ENCODE assay signal across 20 cellular contexts in genomic region chr2:1517786-1518500, GRCh38.
A peak's percentile ranks its signal among the peaks of the same experiment; 100 is the strongest.
DNase-seq lines count a peak whose midpoint lies in the region; ATAC-seq, FAIRE-seq and TF ChIP-seq lines count a peak whose summit lies in the region.
"Had no signal": no experiment of that assay in that cellular context is flagged by ENCODE, and none has a peak within 500 bp of the region (broad histone marks: within the 10 kb centered on the region; RNA-seq: fewer than 3 reads in every experiment).

No MANE protein-coding gene starts in this region.

- 76 to 84% (median 80%) methylated on average over 6 of the region's 6 CpGs for WGBS in small intestine, 3 donors

- no peaks in the 10 kb centered on the region for H4K20me1 ChIP-seq in PC-3 (ENCODE audit: low read length)

- H3K4me3 Mint-ChIP-seq in activated CD8-positive, alpha-beta memory T cell treated with anti-CD3 and anti-CD28 coated beads, Interleukin-2, amount 10 ng/mL, durations not matched to agents 7 days and 5 days = no peak overlapping the region
- peak overlapping the region; percentile 34 to 71 (median 52) for H3K4me3 Mint-ChIP-seq in CD4-positive, alpha-beta memory T cell
- no peak overlapping the region for H3K4me3 Mint-ChIP-seq in activated CD4-positive, alpha-beta memory T cell treated with anti-CD3 and anti-CD28 coated beads for 36 hours
- H3K4me3 Mint-ChIP-seq in naive B cell = peak overlapping the region in 2 of 8 donors; percentile 5 to 61
- H3K4me3 Mint-ChIP-seq: activated B cell treated with CpG ODN at 0.5 μM for 24 hours had no signal

- no peak for ATAC-seq in activated CD8-positive, alpha-beta memory T cell treated with anti-CD3 and anti-CD28 coated beads, Interleukin-2, amount 10 ng/mL, durations not matched to agents 7 days and 5 days
- ATAC-seq in naive B cell (ENCODE audit: low read depth in 2 of 2) (peak in 1 of 2 donors; percentile 2), PC-3 (no peak)
- ATAC-seq: upper lobe of right lung had no signal

- H3F3A ChIP-seq in PC-3 (ENCODE audit: low read length, unreplicated experiment) = no peaks in the 10 kb centered on the region

- H3K4me2 ChIP-seq in PC-3 (ENCODE audit: low read length) = no peak overlapping the region

- no peaks in the 10 kb centered on the region for H3K27me3 ChIP-seq in CD4-positive, alpha-beta memory T cell (ENCODE audit: insufficient read depth, low read length)
- H3K27me3 ChIP-seq in PC-3 (ENCODE audit: low read length) (peaks cover 36% of the 10 kb centered on the region), small intestine (ENCODE audit: control insufficient read depth in 2 of 2, insufficient read depth in 2 of 2, low read length in 2 of 2) (no peaks in the 10 kb centered on the region)
- H3K27me3 ChIP-seq: right atrium auricular region, upper lobe of right lung had no signal

- no peaks in the 10 kb centered on the region for H3K79me2 ChIP-seq in PC-3 (ENCODE audit: low read length)

- H2AFZ ChIP-seq in PC-3 (ENCODE audit: low read length) = no peak overlapping the region

- no peak overlapping the region for H3K9ac ChIP-seq in PC-3 (ENCODE audit: low read length)

- H3K36me3 ChIP-seq in CD4-positive, alpha-beta memory T cell (ENCODE audit: insufficient read depth, low read length) = no peaks in the 10 kb centered on the region
- H3K36me3 ChIP-seq in PC-3 (ENCODE audit: low read depth, low read length) = no peaks in the 10 kb centered on the region
- H3K36me3 ChIP-seq in small intestine (ENCODE audit: control insufficient read depth in 2 of 2, insufficient read depth in 2 of 2, low read length in 2 of 2) = no peaks in the 10 kb centered on the region
- H3K36me3 ChIP-seq: right atrium auricular region, upper lobe of right lung had no signal

- peak overlapping the region in 1 of 2 donors; percentile 14 for H3K4me3 ChIP-seq in CD4-positive, alpha-beta memory T cell (ENCODE audit: low read length in 2 of 2)
- H3K4me3 ChIP-seq in PC-3 (ENCODE audit: low read length) = no peak overlapping the region
- H3K4me3 ChIP-seq in small intestine (ENCODE audit: low read depth in 1 of 2, low read length in 2 of 2) = no peak overlapping the region
- H3K4me3 ChIP-seq: esophagus muscularis mucosa, right atrium auricular region, upper lobe of right lung had no signal

- H3K36me3 Mint-ChIP-seq in activated CD8-positive, alpha-beta memory T cell treated with anti-CD3 and anti-CD28 coated beads, Interleukin-2, amount 10 ng/mL, durations not matched to agents 7 days and 5 days = no peaks in the 10 kb centered on the region
- no peaks in the 10 kb centered on the region for H3K36me3 Mint-ChIP-seq in CD4-positive, alpha-beta memory T cell
- H3K36me3 Mint-ChIP-seq in activated CD4-positive, alpha-beta memory T cell treated with anti-CD3 and anti-CD28 coated beads for 36 hours = no peaks in the 10 kb centered on the region
- no peaks in the 10 kb centered on the region for H3K36me3 Mint-ChIP-seq in naive B cell

- no peaks in the 10 kb centered on the region for H3K9me2 ChIP-seq in PC-3 (replicated peaks; ENCODE audit: low read length)

- H3K4me1 ChIP-seq in CD4-positive, alpha-beta memory T cell (ENCODE audit: insufficient read depth, low read length) = peaks cover 34% of the 10 kb centered on the region
- H3K4me1 ChIP-seq in PC-3 (ENCODE audit: insufficient read depth, low read length) = no peaks in the 10 kb centered on the region
- peaks cover 0 to 4% of the 10 kb centered on the region in 2 donors for H3K4me1 ChIP-seq in small intestine (ENCODE audit: control insufficient read depth in 2 of 2, insufficient read depth in 1 of 2, low read depth in 1 of 2, low read length in 1 of 2)
- H3K4me1 ChIP-seq: Caco-2, upper lobe of right lung had no signal

- FAIRE-seq in small intestine (lab: Jason Lieb, UNC) = no peak

- no TSS peak for BruUV-seq in PC-3 (replicated peaks; lab: Mats Ljungman, UMichigan)

- no peaks in the 10 kb centered on the region for H3K27me3 Mint-ChIP-seq in activated CD8-positive, alpha-beta memory T cell treated with anti-CD3 and anti-CD28 coated beads, Interleukin-2, amount 10 ng/mL, durations not matched to agents 7 days and 5 days
- no peaks in the 10 kb centered on the region for H3K27me3 Mint-ChIP-seq in CD4-positive, alpha-beta memory T cell
- no peaks in the 10 kb centered on the region for H3K27me3 Mint-ChIP-seq in activated CD4-positive, alpha-beta memory T cell treated with anti-CD3 and anti-CD28 coated beads for 36 hours
- no peaks in the 10 kb centered on the region for H3K27me3 Mint-ChIP-seq in naive B cell
- H3K27me3 Mint-ChIP-seq: activated B cell treated with CpG ODN at 0.5 μM for 24 hours had no signal

- no peaks in the 10 kb centered on the region for H3K9me3 ChIP-seq in CD4-positive, alpha-beta memory T cell (ENCODE audit: control insufficient read depth in 1 of 2, low read length in 2 of 2)
- H3K9me3 ChIP-seq in PC-3 (ENCODE audit: low read length) (no peaks in the 10 kb centered on the region), small intestine (ENCODE audit: control insufficient read depth, low read depth) (no peaks in the 10 kb centered on the region)
- H3K9me3 ChIP-seq: Caco-2, esophagus muscularis mucosa, right atrium auricular region, upper lobe of right lung had no signal

- no peak for DNase-seq in activated CD8-positive, alpha-beta memory T cell treated with anti-CD3 and anti-CD28 coated beads, Interleukin-2, amount 10 ng/mL, durations not matched to agents 7 days and 5 days
- DNase-seq in activated CD8-positive, alpha-beta memory T cell treated with anti-CD3 and anti-CD28 coated beads, Interleukin-2, amount 50 U/mL, for 4 hours = no peak
- DNase-seq in CD4-positive, alpha-beta memory T cell = no peak
- DNase-seq in activated CD4-positive, alpha-beta memory T cell treated with anti-CD3 and anti-CD28 coated beads for 36 hours = no peak
- no peak for DNase-seq in naive B cell
- no peak for DNase-seq in iPS-NIHi11 (ENCODE audit: low spot score)
- no peak for DNase-seq in PC-3
- no peak for DNase-seq in small intestine
- DNase-seq: activated B cell treated with CpG ODN at 0.5 μM for 24 hours; caudate nucleus; NCI-H1105; NCI-H2107; NCI-H526; occipital lobe; SHP77 treated with DMSO at 0.1 percent for 48 hours; stimulated activated naive CD4-positive, alpha-beta T cell treated with Interleukin-2 at 50 U/mL for 16 hours; upper lobe of right lung had no signal

- peak overlapping the region; percentile 33 for H3K27ac Mint-ChIP-seq in activated CD8-positive, alpha-beta memory T cell treated with anti-CD3 and anti-CD28 coated beads, Interleukin-2, amount 10 ng/mL, durations not matched to agents 7 days and 5 days
- H3K27ac Mint-ChIP-seq in CD4-positive, alpha-beta memory T cell = peak overlapping the region; percentile 86 to 97 (median 94)
- peak overlapping the region; percentile 65 for H3K27ac Mint-ChIP-seq in activated CD4-positive, alpha-beta memory T cell treated with anti-CD3 and anti-CD28 coated beads for 36 hours
- peak overlapping the region; percentile 77 to 95 (median 90) for H3K27ac Mint-ChIP-seq in naive B cell
- H3K27ac Mint-ChIP-seq: activated B cell treated with CpG ODN at 0.5 μM for 24 hours had no signal

- no peak overlapping the region for H3K27ac ChIP-seq in CD4-positive, alpha-beta memory T cell (ENCODE audit: low read depth, low read length)
- H3K27ac ChIP-seq in PC-3 (ENCODE audit: low read length) = no peak overlapping the region
- H3K27ac ChIP-seq in small intestine (ENCODE audit: low read depth in 1 of 2, low read length in 1 of 2) = no peak overlapping the region
- H3K27ac ChIP-seq: esophagus muscularis mucosa, upper lobe of right lung had no signal

- no peak for TF ChIP-seq CTCF in PC-3 (conservative IDR thresholded peaks at IDR 0.05; ENCODE audit: low read depth, low read length)

- no peaks in the 10 kb centered on the region for H3K9me3 Mint-ChIP-seq in activated CD8-positive, alpha-beta memory T cell treated with anti-CD3 and anti-CD28 coated beads, Interleukin-2, amount 10 ng/mL, durations not matched to agents 7 days and 5 days (ENCODE audit: low read depth)
- peaks cover 0 to 1% (median 0%) of the 10 kb centered on the region in 8 donors for H3K9me3 Mint-ChIP-seq in CD4-positive, alpha-beta memory T cell
- H3K9me3 Mint-ChIP-seq in activated CD4-positive, alpha-beta memory T cell treated with anti-CD3 and anti-CD28 coated beads for 36 hours = no peaks in the 10 kb centered on the region
- H3K9me3 Mint-ChIP-seq in naive B cell = no peaks in the 10 kb centered on the region
- H3K9me3 Mint-ChIP-seq: activated B cell treated with CpG ODN at 0.5 μM for 24 hours had no signal

- CTCF ChIA-PET in activated CD8-positive, alpha-beta memory T cell treated with anti-CD3 and anti-CD28 coated beads, Interleukin-2, amount 10 ng/mL, durations not matched to agents 7 days and 5 days (lab: Charles Lee) = no interaction called here
- CTCF ChIA-PET in CD4-positive, alpha-beta memory T cell (lab: Charles Lee; ENCODE audit: partially characterized antibody) = interaction anchor here (1.2 to 1.4 kb wide), 2 partner anchors 27 to 34 kb away, joined by 3 to 4 read pairs; no protein-coding TSS in a partner anchor
- CTCF ChIA-PET in activated CD4-positive, alpha-beta memory T cell treated with anti-CD3 and anti-CD28 coated beads for 36 hours (lab: Charles Lee) = interaction anchor here (1.0 kb wide), 1 partner anchor 33 kb away, joined by 4 read pairs; no protein-coding TSS in a partner anchor
- CTCF ChIA-PET in PC-3 (lab: Charles Lee) = no interaction called here

- peaks cover 15% of the 10 kb centered on the region for H3K4me1 Mint-ChIP-seq in activated CD8-positive, alpha-beta memory T cell treated with anti-CD3 and anti-CD28 coated beads, Interleukin-2, amount 10 ng/mL, durations not matched to agents 7 days and 5 days
- peaks cover 20 to 40% (median 24%) of the 10 kb centered on the region in 4 donors for H3K4me1 Mint-ChIP-seq in CD4-positive, alpha-beta memory T cell
- H3K4me1 Mint-ChIP-seq in activated CD4-positive, alpha-beta memory T cell treated with anti-CD3 and anti-CD28 coated beads for 36 hours (ENCODE audit: low read depth) = peaks cover 24% of the 10 kb centered on the region
- H3K4me1 Mint-ChIP-seq in naive B cell = peaks cover 17 to 32% (median 20%) of the 10 kb centered on the region in 3 donors

- POLR2A ChIA-PET in CD4-positive, alpha-beta memory T cell (lab: Charles Lee; ENCODE audit: partially characterized antibody) = no interaction called here
- POLR2A ChIA-PET in activated CD4-positive, alpha-beta memory T cell treated with anti-CD3 and anti-CD28 coated beads for 36 hours (lab: Charles Lee) = no interaction called here
- POLR2A ChIA-PET in PC-3 (lab: Charles Lee; ENCODE audit: unreplicated experiment) = no interaction called here

- intact Hi-C loops in CD4-positive, alpha-beta memory T cell (cut with micrococcal nuclease) = loop anchor here (1.0 kb wide), 1 partner anchor 664 kb away; no protein-coding TSS in a partner anchor
- intact Hi-C loops in activated CD4-positive, alpha-beta memory T cell treated with anti-CD3 and anti-CD28 coated beads for 36 hours (cut with micrococcal nuclease) = no loop called here
- intact Hi-C loops in PC-3 (cut with micrococcal nuclease) = no loop called here

Comparison
In these comparisons a context has a peak if more than half of its experiments do, and no peak if none do; other contexts are left out.
1. H3K27ac Mint-ChIP-seq: peak in every context shown above with its lines; median percentile 94 in CD4-positive, alpha-beta memory T cell; 90 in naive B cell; 65 in activated CD4-positive, alpha-beta memory T cell treated with anti-CD3 and anti-CD28 coated beads for 36 hours; 33 in activated CD8-positive, alpha-beta memory T cell treated with anti-CD3 and anti-CD28 coated beads, Interleukin-2, amount 10 ng/mL, durations not matched to agents 7 days and 5 days.
2. H3K4me3 Mint-ChIP-seq: peak in CD4-positive, alpha-beta memory T cell (8 of 8); none in activated CD8-positive, alpha-beta memory T cell treated with anti-CD3 and anti-CD28 coated beads, Interleukin-2, amount 10 ng/mL, durations not matched to agents 7 days and 5 days (single experiment) and activated CD4-positive, alpha-beta memory T cell treated with anti-CD3 and anti-CD28 coated beads for 36 hours (single experiment).
3. CTCF ChIA-PET loops: an anchor here in CD4-positive, alpha-beta memory T cell (1.2 to 1.4 kb wide) and activated CD4-positive, alpha-beta memory T cell treated with anti-CD3 and anti-CD28 coated beads for 36 hours (1.0 kb wide); none called in activated CD8-positive, alpha-beta memory T cell treated with anti-CD3 and anti-CD28 coated beads, Interleukin-2, amount 10 ng/mL, durations not matched to agents 7 days and 5 days and PC-3.